Comparison of ENCODE assay signal across 1 cellular context in genomic region chr6:33433560-33434191, GRCh38.
TF ChIP-seq lines count a peak whose summit lies in the region.

No MANE protein-coding gene starts in this region.

TF ChIP-seq in HEK293, 187 proteins besides CTCF, POLR2A, EP300 and RAD21 (continued from another document):
- 0 out of 2 replicates have a peak, but pooled peaks have one; percentile 55 for TF ChIP-seq ZNF398 (tag by site-specific recombination; IDR thresholded peaks at IDR 0.05)
- TF ChIP-seq ZNF514 (tag by site-specific recombination; IDR thresholded peaks at IDR 0.05) = no peak
- peak; percentile 41; the same call in 1 of the 2 replicates for TF ChIP-seq ZNF341 (tag by site-specific recombination; IDR thresholded peaks at IDR 0.05; ENCODE audit: low read depth)
- TF ChIP-seq RBAK (tag by site-specific recombination; IDR thresholded peaks at IDR 0.05) = 0 out of 2 replicates have a peak, but pooled peaks have one; percentile 18
- no peak for TF ChIP-seq ZNF202 (tag by site-specific recombination; IDR thresholded peaks at IDR 0.05; ENCODE audit: borderline replicate concordance)
- no peak for TF ChIP-seq ZNF561 (tag by site-specific recombination; IDR thresholded peaks at IDR 0.05; ENCODE audit: borderline replicate concordance)
